Comparison of ENCODE assay signal across 1 cellular context in genomic region chr19:23764781-23765180, GRCh38.
TF ChIP-seq lines count a peak whose summit lies in the region.

No MANE protein-coding gene starts in this region.

TF ChIP-seq in K562, 482 proteins besides CTCF, POLR2A, EP300 and RAD21:
- TF ChIP-seq HIVEP1 (CRISPR knock-in tag; IDR thresholded peaks at IDR 0.05) (no peak), MEIS2 (IDR thresholded peaks at IDR 0.05; ENCODE audit: partially characterized antibody) (peak; percentile 23), ZNF384 (IDR thresholded peaks at IDR 0.05; ENCODE audit: low read depth, low read length) (peak; percentile 38; the same call in 1 of the 2 replicates)
